ENCODE assay signal across 19 cellular contexts in genomic region chrX:9790866-9791265, GRCh38. TPM values are rescaled to one million over a fixed set of nuclear protein-coding genes. Genes with fewer than 3 reads are reported as not detected.
"Had no signal": no experiment of that assay in that cellular context is flagged by ENCODE, and none has a peak within 500 bp of the region (broad histone marks: within the 10 kb centered on the region; RNA-seq: fewer than 3 reads in every experiment).

No MANE protein-coding gene starts in this region.

- H3K27me3 ChIP-seq: vagina had no signal

- ATAC-seq: activated CD4-positive, alpha-beta T cell treated with anti-CD3 and anti-CD28 coated beads for 36 hours; left lobe of liver; stimulated activated naive CD8-positive, alpha-beta T cell treated with anti-CD3 and anti-CD28 coated beads, Interleukin-15, Interleukin-2, amounts not matched to agents 100 U/mL and 50 U/mL, for 24 hours had no signal

- H3K27ac Mint-ChIP-seq: activated CD4-positive, alpha-beta T cell treated with anti-CD3 and anti-CD28 coated beads for 36 hours; activated naive CD8-positive, alpha-beta T cell; activated T-helper 1 cell treated with anti-CD3 and anti-CD28 coated beads, Interleukin-12 subunit alpha, Interleukin-12 subunit beta, Interleukin-2, Interleukin-4 antibody, amounts not matched to agents 30 ng/mL and 10 ng/mL and 1 ng/mL, durations not matched to agents 14 hours and 24 hours and 36 hours had no signal

- FAIRE-seq: kidney had no signal

- DNase-seq: activated CD4-positive, alpha-beta T cell treated with anti-CD3 and anti-CD28 coated beads for 36 hours; activated CD4-positive, alpha-beta T cell treated with anti-CD3 and anti-CD28 coated beads, Interleukin-2, amount 50 U/mL, for 48 hours; esophagus squamous epithelium; hippocampal formation; kidney; occipital lobe; posterior cingulate gyrus; stimulated activated naive CD8-positive, alpha-beta T cell treated with anti-CD3 and anti-CD28 coated beads, Interleukin-15, Interleukin-2, amounts not matched to agents 100 U/mL and 50 U/mL, for 24 hours; SW 1271; T-helper 2 cell; tibial artery had no signal

- H3K9me3 Mint-ChIP-seq: activated T-helper 1 cell treated with anti-CD3 and anti-CD28 coated beads, Interleukin-12 subunit alpha, Interleukin-12 subunit beta, Interleukin-2, Interleukin-4 antibody, amounts not matched to agents 30 ng/mL and 10 ng/mL and 1 ng/mL, durations not matched to agents 14 hours and 24 hours and 36 hours; central memory CD8-positive, alpha-beta T cell had no signal

- H3K4me3 Mint-ChIP-seq: activated CD4-positive, alpha-beta T cell treated with anti-CD3 and anti-CD28 coated beads for 36 hours; activated naive CD8-positive, alpha-beta T cell; activated T-helper 1 cell treated with anti-CD3 and anti-CD28 coated beads, Interleukin-12 subunit alpha, Interleukin-12 subunit beta, Interleukin-2, Interleukin-4 antibody, amounts not matched to agents 30 ng/mL and 10 ng/mL and 1 ng/mL, durations not matched to agents 14 hours and 24 hours and 36 hours; central memory CD8-positive, alpha-beta T cell had no signal

- H3K4me1 Mint-ChIP-seq: activated CD4-positive, alpha-beta T cell treated with anti-CD3 and anti-CD28 coated beads for 36 hours; central memory CD8-positive, alpha-beta T cell had no signal

- H3K4me3 ChIP-seq: coronary artery, esophagus squamous epithelium, lung, tibial artery, vagina had no signal

- H3K4me1 ChIP-seq: vagina had no signal

- H3K36me3 ChIP-seq: esophagus squamous epithelium, tibial artery, vagina had no signal

- H3K27ac ChIP-seq: coronary artery, tibial artery, vagina had no signal

- H3K9me3 ChIP-seq: esophagus squamous epithelium, vagina had no signal

RNA-seq across cellular contexts. Expression of gene SHROOM2, which starts 4.6 kb away (rescaled TPM):
- total RNA-seq: activated CD4-positive, alpha-beta T cell treated with anti-CD3 and anti-CD28 coated beads for 36 hours; activated T-helper 1 cell treated with anti-CD3 and anti-CD28 coated beads, Interleukin-12 subunit alpha, Interleukin-12 subunit beta, Interleukin-2, Interleukin-4 antibody, amounts not matched to agents 30 ng/mL and 10 ng/mL and 1 ng/mL, durations not matched to agents 14 hours and 24 hours and 36 hours had no signal

RNA-seq across cellular contexts. Expression of gene GPR143, which starts 25.2 kb away (rescaled TPM):
- total RNA-seq: activated CD4-positive, alpha-beta T cell treated with anti-CD3 and anti-CD28 coated beads for 36 hours; activated T-helper 1 cell treated with anti-CD3 and anti-CD28 coated beads, Interleukin-12 subunit alpha, Interleukin-12 subunit beta, Interleukin-2, Interleukin-4 antibody, amounts not matched to agents 30 ng/mL and 10 ng/mL and 1 ng/mL, durations not matched to agents 14 hours and 24 hours and 36 hours; myocyte; vagina had no signal
